Comparison of ENCODE assay signal across 8 cellular contexts in genomic region chr12:1117970-1118563, GRCh38.
DNase-seq lines count a peak whose midpoint lies in the region; ATAC-seq and TF ChIP-seq lines count a peak whose summit lies in the region.

No MANE protein-coding gene starts in this region.

- H3K4me3 Mint-ChIP-seq in activated naive CD8-positive, alpha-beta T cell treated with anti-CD3 and anti-CD28 coated beads for 36 hours: no peak overlapping the region

- no peaks in the 10 kb centered on the region for H3K27me3 ChIP-seq in psoas muscle (ENCODE audit: insufficient read depth in 3 of 3, low read length in 2 of 3)
- H3K27me3 ChIP-seq in aorta (ENCODE audit: control insufficient read depth in 1 of 2, insufficient read depth in 2 of 2, low read length in 1 of 2): no peaks in the 10 kb centered on the region

- H3K27ac ChIP-seq in SK-N-MC (no peak overlapping the region), psoas muscle (no peak overlapping the region), aorta (ENCODE audit: low read depth in 1 of 2, low read length in 2 of 2) (no peak overlapping the region)

- ATAC-seq in Right ventricle myocardium superior (ENCODE audit: poor library complexity): peak; percentile 86
- ATAC-seq in psoas muscle: peak; percentile 77 to 89 (median 88)
- peak; percentile 79 for ATAC-seq in aorta (ENCODE audit: low FRiP score)
- ATAC-seq in HG02642 (IDR thresholded peaks at IDR 0.05; ENCODE audit: poor library complexity, unreplicated experiment): no peak

- H3K36me3 ChIP-seq in SK-N-MC (ENCODE audit: insufficient read depth, low read length) (no peaks in the 10 kb centered on the region), psoas muscle (ENCODE audit: insufficient read depth in 1 of 2, low read depth in 1 of 2) (peaks cover 0 to 6% of the 10 kb centered on the region in 2 donors), aorta (ENCODE audit: control insufficient read depth in 1 of 2, insufficient read depth in 2 of 2, low read length in 1 of 2) (no peaks in the 10 kb centered on the region)

- TF ChIP-seq CTCF in psoas muscle (IDR thresholded peaks at IDR 0.05): peak; percentile 98

- H3K4me3 ChIP-seq in SK-N-MC (no peak overlapping the region), psoas muscle (no peak overlapping the region), aorta (ENCODE audit: low read length in 2 of 2) (no peak overlapping the region)

- no peaks in the 10 kb centered on the region for H3K4me1 ChIP-seq in psoas muscle
- H3K4me1 ChIP-seq in aorta (ENCODE audit: control insufficient read depth in 1 of 2, insufficient read depth in 2 of 2, low read length in 2 of 2): no peaks in the 10 kb centered on the region

- no peaks in the 10 kb centered on the region for H3K9me3 Mint-ChIP-seq in activated naive CD8-positive, alpha-beta T cell treated with anti-CD3 and anti-CD28 coated beads for 36 hours

- DNase-seq in Daoy (ENCODE audit: low read depth): peak; percentile 75
- peak; percentile 92 for DNase-seq in NCI-H1092 treated with DMSO at 0.1 percent for 48 hours (lab: John Stamatoyannopoulos, UW)
- peak; percentile 60 for DNase-seq in SK-N-MC (ENCODE audit: low read depth, low spot score)
- peak; percentile 49 for DNase-seq in activated naive CD8-positive, alpha-beta T cell treated with anti-CD3 and anti-CD28 coated beads for 36 hours
- peak; percentile 50 for DNase-seq in Right ventricle myocardium superior
- DNase-seq in psoas muscle: peak; percentile 48 to 72
- peak; percentile 69 to 78 for DNase-seq in aorta

- WGBS in psoas muscle, 3 donors: 22 to 25% (median 24%) methylated on average over 5 of the region's 5 CpGs
- 25 to 27% methylated on average over 5 of the region's 5 CpGs for WGBS in aorta, 2 donors

- peaks cover under 1% of the 10 kb centered on the region for H3K36me3 Mint-ChIP-seq in activated naive CD8-positive, alpha-beta T cell treated with anti-CD3 and anti-CD28 coated beads for 36 hours

- no peaks in the 10 kb centered on the region for H3K27me3 Mint-ChIP-seq in activated naive CD8-positive, alpha-beta T cell treated with anti-CD3 and anti-CD28 coated beads for 36 hours

- H3K9ac ChIP-seq in SK-N-MC (ENCODE audit: insufficient read length): no peak overlapping the region

- H3K27ac Mint-ChIP-seq in activated naive CD8-positive, alpha-beta T cell treated with anti-CD3 and anti-CD28 coated beads for 36 hours: no peak overlapping the region

- intact Hi-C loops in Right ventricle myocardium superior (cut with DNase I): loop anchor here (2.0 kb wide), 1 partner anchor 465 kb away; no protein-coding TSS in a partner anchor
- intact Hi-C loops in psoas muscle (cut with DNase I): loop anchor here (1.0 to 2.0 kb wide), 2 partner anchors 465 to 467 kb away; no protein-coding TSS in a partner anchor
- intact Hi-C loops in aorta (cut with DNase I): loop anchor here (1.0 to 5.0 kb wide), 3 partner anchors 465 to 489 kb away; no protein-coding TSS in a partner anchor

- H3K9me3 ChIP-seq in SK-N-MC (ENCODE audit: low read depth, low read length) (no peaks in the 10 kb centered on the region), psoas muscle (no peaks in the 10 kb centered on the region), aorta (ENCODE audit: control insufficient read depth, low read length) (no peaks in the 10 kb centered on the region)

- H3K4me1 Mint-ChIP-seq in activated naive CD8-positive, alpha-beta T cell treated with anti-CD3 and anti-CD28 coated beads for 36 hours: peaks cover 13% of the 10 kb centered on the region
